ENCODE assay signal across 12 cellular contexts in the genomic region with DNA sequence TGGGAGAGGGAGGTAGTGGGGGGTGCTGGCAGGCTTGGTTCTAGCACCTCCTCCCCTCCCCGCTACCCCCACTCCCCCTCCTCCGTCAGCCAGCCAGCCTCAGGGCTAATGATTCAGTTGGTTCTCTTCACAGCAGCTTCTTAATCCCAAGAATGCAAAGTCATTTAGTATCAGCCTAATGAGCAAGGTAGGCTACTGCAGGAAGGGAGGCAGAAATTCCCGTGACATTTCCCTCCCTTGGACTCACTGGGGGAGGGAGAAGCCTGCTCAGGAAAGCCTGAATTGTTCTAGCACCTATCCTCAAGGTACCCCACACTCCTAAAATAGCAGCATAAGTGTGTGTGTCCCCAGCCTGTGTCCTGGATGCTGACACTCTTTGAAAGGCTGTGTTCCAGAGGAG. TPM values are rescaled to one million over a fixed set of nuclear protein-coding genes. Genes with fewer than 3 reads are reported as not detected.
DNase-seq lines count a peak whose midpoint lies in the region; ATAC-seq, FAIRE-seq and TF ChIP-seq lines count a peak whose summit lies in the region.
"Had no signal": no experiment of that assay in that cellular context is flagged by ENCODE, and none has a peak within 500 bp of the region (broad histone marks: within the 10 kb centered on the region; RNA-seq: fewer than 3 reads in every experiment).

No MANE protein-coding gene starts in this region.

- H3K27ac ChIP-seq in HUES6 (ENCODE audit: low read depth, low read length) (peak overlapping the region; percentile 48), SK-N-SH (ENCODE audit: low read depth in 2 of 2, low read length in 1 of 2) (peak overlapping the region in 1 of 2 experiments; percentile 11; a peak in 1 of 4 replicates)
- H3K27ac ChIP-seq in CD4-positive, alpha-beta memory T cell (ENCODE audit: low read depth, low read length), result no peak overlapping the region
- H3K27ac ChIP-seq: gastrocnemius medialis, thoracic aorta had no signal

- no peaks in the 10 kb centered on the region for H3K9me3 Mint-ChIP-seq in central memory CD8-positive, alpha-beta T cell
- H3K9me3 Mint-ChIP-seq in CD4-positive, alpha-beta memory T cell, result no peaks in the 10 kb centered on the region

- peaks cover 21% of the 10 kb centered on the region for H3K4me1 ChIP-seq in HUES6 (ENCODE audit: control insufficient read depth, insufficient read depth, low read length)
- peaks cover 4 to 54% of the 10 kb centered on the region in 2 experiments; a peak in 3 of 4 replicates for H3K4me1 ChIP-seq in SK-N-SH (ENCODE audit: control insufficient read depth in 1 of 2, insufficient read depth in 2 of 2, low read depth in 1 of 2, low read length in 1 of 2)
- H3K4me1 ChIP-seq in CD4-positive, alpha-beta memory T cell (ENCODE audit: insufficient read depth, low read length), result peaks cover 16% of the 10 kb centered on the region

- H3K79me2 ChIP-seq in SK-N-SH (ENCODE audit: insufficient read depth), result no peaks in the 10 kb centered on the region

- peaks cover 57% of the 10 kb centered on the region for H3K4me1 Mint-ChIP-seq in central memory CD8-positive, alpha-beta T cell
- H3K4me1 Mint-ChIP-seq in CD4-positive, alpha-beta memory T cell, result peaks cover 19 to 42% (median 22%) of the 10 kb centered on the region in 4 donors

- H3K36me3 Mint-ChIP-seq in central memory CD8-positive, alpha-beta T cell (ENCODE audit: insufficient read depth), result peaks cover 3% of the 10 kb centered on the region
- peaks cover 1 to 3% of the 10 kb centered on the region in 2 donors for H3K36me3 Mint-ChIP-seq in CD4-positive, alpha-beta memory T cell

- no peaks in the 10 kb centered on the region for H3K9me2 ChIP-seq in SK-N-SH

- peak; percentile 87 for DNase-seq in D721Med (ENCODE audit: insufficient read length, low spot score)
- no peak for DNase-seq in central memory CD8-positive, alpha-beta T cell (ENCODE audit: low spot score in 2 of 2)
- DNase-seq in left kidney (ENCODE audit: low read depth, low spot score), result peak; percentile 69
- no peak for DNase-seq in stimulated activated CD4-positive, alpha-beta T cell treated with anti-CD3 and anti-CD28 coated beads, Interleukin-1b, Interleukin-23, amount 100 ng/mL, for 48 hours
- DNase-seq in SK-N-SH, result no peak
- no peak for DNase-seq in CD4-positive, alpha-beta memory T cell
- DNase-seq: gastrocnemius medialis, T-helper 1 cell had no signal

- no peak for TF ChIP-seq CTCF in D721Med (IDR thresholded peaks at IDR 0.05; ENCODE audit: insufficient read depth, missing control alignments)
- no peak for TF ChIP-seq CTCF in SK-N-SH (IDR thresholded peaks at IDR 0.05)

- POLR2A ChIA-PET in SK-N-SH (lab: Yijun Ruan, JAX), result no interaction called here
- POLR2A ChIA-PET in CD4-positive, alpha-beta memory T cell (lab: Charles Lee; ENCODE audit: partially characterized antibody), result no interaction called here

- H3K36me3 ChIP-seq in HUES6 (ENCODE audit: control insufficient read depth, insufficient read depth, low read length) (no peaks in the 10 kb centered on the region), SK-N-SH (replicated peaks in 1 of 2; ENCODE audit: control insufficient read depth in 1 of 2, insufficient read depth in 2 of 2, low read length in 1 of 2) (no peaks in the 10 kb centered on the region)
- H3K36me3 ChIP-seq in CD4-positive, alpha-beta memory T cell (ENCODE audit: insufficient read depth, low read length), result no peaks in the 10 kb centered on the region
- H3K36me3 ChIP-seq: gastrocnemius medialis, thoracic aorta had no signal

- no peak overlapping the region for H3K4me2 ChIP-seq in SK-N-SH

- 60% methylated on average over 3 of the region's 3 CpGs for WGBS in SK-N-SH (ENCODE audit: low lambda C conversion rate)

- peak overlapping the region; percentile 61 for H3K27ac Mint-ChIP-seq in central memory CD8-positive, alpha-beta T cell (ENCODE audit: low read depth)
- peak overlapping the region in 1 of 7 donors; percentile 47 for H3K27ac Mint-ChIP-seq in CD4-positive, alpha-beta memory T cell

- no peak overlapping the region for H2AFZ ChIP-seq in SK-N-SH (ENCODE audit: low read depth)

- intact Hi-C loops in CD4-positive, alpha-beta memory T cell (cut with micrococcal nuclease), result no loop called here

- no peak for FAIRE-seq in D721Med (lab: Jason Lieb, UNC)
- FAIRE-seq: HepG2 had no signal

- no peaks in the 10 kb centered on the region for H3K27me3 Mint-ChIP-seq in central memory CD8-positive, alpha-beta T cell
- H3K27me3 Mint-ChIP-seq in CD4-positive, alpha-beta memory T cell, result no peaks in the 10 kb centered on the region

- H3K27me3 ChIP-seq in HUES6 (ENCODE audit: control insufficient read depth, insufficient read depth, low read length), result no peaks in the 10 kb centered on the region
- H3K27me3 ChIP-seq in SK-N-SH (ENCODE audit: insufficient read depth), result no peaks in the 10 kb centered on the region
- H3K27me3 ChIP-seq in CD4-positive, alpha-beta memory T cell (ENCODE audit: insufficient read depth, low read length), result no peaks in the 10 kb centered on the region
- H3K27me3 ChIP-seq: gastrocnemius medialis had no signal

- no peaks in the 10 kb centered on the region for H3F3A ChIP-seq in SK-N-SH (replicated peaks; ENCODE audit: insufficient read depth)

- peaks cover 6% of the 10 kb centered on the region; the same call in 1 of the 2 replicates for H4K20me1 ChIP-seq in SK-N-SH (ENCODE audit: insufficient read depth)

- CTCF ChIA-PET in SK-N-SH (lab: Yijun Ruan, JAX), result interaction anchor here (1.0 to 1.4 kb wide), 2 partner anchors 27 to 134 kb away, joined by 6 to 9 read pairs; no protein-coding TSS in a partner anchor
- CTCF ChIA-PET in CD4-positive, alpha-beta memory T cell (lab: Charles Lee; ENCODE audit: partially characterized antibody), result no interaction called here

- ATAC-seq in central memory CD8-positive, alpha-beta T cell (replicated peaks; ENCODE audit: extremely low read depth, poor library complexity, severe bottlenecking), result no peak
- no peak for ATAC-seq in GM21367 (IDR thresholded peaks at IDR 0.05; ENCODE audit: unreplicated experiment)
- ATAC-seq: gastrocnemius medialis, HepG2 had no signal

- H3K4me3 ChIP-seq in HUES6 (ENCODE audit: low read depth, low read length) (peak overlapping the region; percentile 17; the same call in 1 of the 2 replicates), SK-N-SH (ENCODE audit: low read depth in 2 of 2, low read length in 1 of 2) (no peak overlapping the region)
- no peak overlapping the region for H3K4me3 ChIP-seq in CD4-positive, alpha-beta memory T cell (ENCODE audit: low read length in 2 of 2)
- H3K4me3 ChIP-seq: gastrocnemius medialis, thoracic aorta had no signal

- no peak for TF ChIP-seq RAD21 in SK-N-SH (IDR thresholded peaks at IDR 0.05; ENCODE audit: low read length)

- H3K4me3 Mint-ChIP-seq in central memory CD8-positive, alpha-beta T cell, result no peak overlapping the region
- H3K4me3 Mint-ChIP-seq in CD4-positive, alpha-beta memory T cell, result no peak overlapping the region

- no peak for TF ChIP-seq EP300 in SK-N-SH (IDR thresholded peaks at IDR 0.05; ENCODE audit: borderline replicate concordance in 1 of 2, low read depth in 1 of 2, low read length in 1 of 2)

- peaks cover 3% of the 10 kb centered on the region for H3K9me3 ChIP-seq in HUES6 (ENCODE audit: control insufficient read depth, insufficient read depth, low read depth, low read length)
- no peaks in the 10 kb centered on the region for H3K9me3 ChIP-seq in SK-N-SH
- no peaks in the 10 kb centered on the region for H3K9me3 ChIP-seq in CD4-positive, alpha-beta memory T cell (ENCODE audit: control insufficient read depth in 1 of 2, low read length in 2 of 2)
- H3K9me3 ChIP-seq: gastrocnemius medialis, thoracic aorta had no signal

- H3K9ac ChIP-seq in HUES6 (ENCODE audit: low read length), result peak overlapping the region; percentile 6
- no peak overlapping the region for H3K9ac ChIP-seq in SK-N-SH

TF ChIP-seq in SK-N-SH, 30 proteins besides CTCF, POLR2A, EP300 and RAD21 (continues in another document):
- TF ChIP-seq, protein P1, sequence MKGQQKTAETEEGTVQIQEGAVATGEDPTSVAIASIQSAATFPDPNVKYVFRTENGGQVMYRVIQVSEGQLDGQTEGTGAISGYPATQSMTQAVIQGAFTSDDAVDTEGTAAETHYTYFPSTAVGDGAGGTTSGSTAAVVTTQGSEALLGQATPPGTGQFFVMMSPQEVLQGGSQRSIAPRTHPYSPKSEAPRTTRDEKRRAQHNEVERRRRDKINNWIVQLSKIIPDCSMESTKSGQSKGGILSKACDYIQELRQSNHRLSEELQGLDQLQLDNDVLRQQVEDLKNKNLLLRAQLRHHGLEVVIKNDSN (IDR thresholded peaks at IDR 0.05; ENCODE audit: borderline replicate concordance, low read depth), result no peak
- TF ChIP-seq FOXM1 (IDR thresholded peaks at IDR 0.05; ENCODE audit: low read depth) (no peak), YY1 (IDR thresholded peaks at IDR 0.05; ENCODE audit: low read depth) (no peak), FOSL2 (IDR thresholded peaks at IDR 0.05; ENCODE audit: borderline replicate concordance, low read depth) (no peak), SMC3 (IDR thresholded peaks at IDR 0.05; ENCODE audit: low read depth, low read length) (no peak), TCF12 (IDR thresholded peaks at IDR 0.05) (no peak), MEF2A (IDR thresholded peaks at IDR 0.05; ENCODE audit: borderline replicate concordance, low read depth) (no peak), ELF1 (IDR thresholded peaks at IDR 0.05) (no peak), RXRA (IDR thresholded peaks at IDR 0.05; ENCODE audit: borderline replicate concordance, low read depth) (no peak), TAF1 (IDR thresholded peaks at IDR 0.05; ENCODE audit: borderline replicate concordance, low read depth, low read length) (no peak)
- TF ChIP-seq, protein P2, sequence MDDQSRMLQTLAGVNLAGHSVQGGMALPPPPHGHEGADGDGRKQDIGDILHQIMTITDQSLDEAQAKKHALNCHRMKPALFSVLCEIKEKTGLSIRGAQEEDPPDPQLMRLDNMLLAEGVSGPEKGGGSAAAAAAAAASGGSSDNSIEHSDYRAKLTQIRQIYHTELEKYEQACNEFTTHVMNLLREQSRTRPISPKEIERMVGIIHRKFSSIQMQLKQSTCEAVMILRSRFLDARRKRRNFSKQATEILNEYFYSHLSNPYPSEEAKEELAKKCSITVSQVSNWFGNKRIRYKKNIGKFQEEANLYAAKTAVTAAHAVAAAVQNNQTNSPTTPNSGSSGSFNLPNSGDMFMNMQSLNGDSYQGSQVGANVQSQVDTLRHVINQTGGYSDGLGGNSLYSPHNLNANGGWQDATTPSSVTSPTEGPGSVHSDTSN (IDR thresholded peaks at IDR 0.05), result no peak

RNA-seq across cellular contexts. Expression of gene ITPK1, which starts 29.8 kb away (rescaled TPM):
- 23.2 and 30.2 TPM in 2 replicates for polyA plus RNA-seq in SK-N-SH (2012; rRNA removed)
- 11.4 and 18.7 TPM in 2 replicates for polyA plus RNA-seq in SK-N-SH (2012; cell fraction: cytosol; rRNA removed)
- polyA plus RNA-seq in SK-N-SH (2012; cell fraction: nucleus; rRNA removed), result 25.3 and 32.6 TPM in 2 replicates
- 10 to 100 TPM; 26.8 to 30.0 TPM for total RNA-seq in CD4-positive, alpha-beta memory T cell
- 10 to 100 TPM; 12.5 to 26.9 TPM for polyA plus RNA-seq in CD4-positive, alpha-beta memory T cell

Comparison
In these comparisons a context has a peak if more than half of its experiments do, and no peak if none do; other contexts are left out.
1. DNase-seq: peak in D721Med (single experiment) and left kidney (single experiment); none in central memory CD8-positive, alpha-beta T cell (0 of 2), stimulated activated CD4-positive, alpha-beta T cell treated with anti-CD3 and anti-CD28 coated beads, Interleukin-1b, Interleukin-23, amount 100 ng/mL, for 48 hours (single experiment), SK-N-SH (single experiment) and CD4-positive, alpha-beta memory T cell (0 of 5).